In genomic region chr5:128470663-128471062, GRCh38 we compare ENCODE assay signal across 30 cellular contexts.
DNase-seq lines count a peak whose midpoint lies in the region; ATAC-seq and TF ChIP-seq lines count a peak whose summit lies in the region.
"Had no signal": no experiment of that assay in that cellular context is flagged by ENCODE, and none has a peak within 500 bp of the region (broad histone marks: within the 10 kb centered on the region; RNA-seq: fewer than 3 reads in every experiment).

No MANE protein-coding gene starts in this region.

- H3K27me3 Mint-ChIP-seq in neural progenitor cell (ENCODE audit: insufficient read depth, low read depth), result no peaks in the 10 kb centered on the region
- H3K27me3 Mint-ChIP-seq: activated CD4-positive, alpha-beta T cell treated with anti-CD3 and anti-CD28 coated beads, Interleukin-2, amount 10 ng/mL, durations not matched to agents 24 days and 14 days; B cell; stimulated activated naive CD8-positive, alpha-beta T cell treated with anti-CD3 and anti-CD28 coated beads, Interleukin-15, Interleukin-2, amounts not matched to agents 100 ng/mL and 50 ng/mL, for 24 hours had no signal

- TF ChIP-seq CTCF in epithelial cell of esophagus (IDR thresholded peaks at IDR 0.05; ENCODE audit: insufficient read depth, low read depth, low read length, missing control alignments), result no peak
- TF ChIP-seq CTCF in neural progenitor cell (IDR thresholded peaks at IDR 0.05), result no peak
- TF ChIP-seq CTCF in omental fat pad (IDR thresholded peaks at IDR 0.05), result no peak
- TF ChIP-seq CTCF in lower lobe of right lung (IDR thresholded peaks at IDR 0.05), result no peak

- no peaks in the 10 kb centered on the region for H3F3A ChIP-seq in neural progenitor cell (ENCODE audit: low read depth)

- H3K4me1 ChIP-seq in neural progenitor cell (peaks cover 11% of the 10 kb centered on the region), lower lobe of right lung (no peaks in the 10 kb centered on the region)
- H3K4me1 ChIP-seq: Peyer's patch, sigmoid colon, vagina had no signal

- no peaks in the 10 kb centered on the region for H4K20me1 ChIP-seq in neural progenitor cell (ENCODE audit: low read depth)

- H3K27ac Mint-ChIP-seq in neural progenitor cell, result no peak overlapping the region
- H3K27ac Mint-ChIP-seq: activated CD4-positive, alpha-beta T cell treated with anti-CD3 and anti-CD28 coated beads, Interleukin-2, amount 10 ng/mL, durations not matched to agents 24 days and 14 days; B cell; CD8-positive, alpha-beta T cell; stimulated activated naive CD8-positive, alpha-beta T cell treated with anti-CD3 and anti-CD28 coated beads, Interleukin-15, Interleukin-2, amounts not matched to agents 100 ng/mL and 50 ng/mL, for 24 hours had no signal

- H3K79me2 ChIP-seq in neural progenitor cell (ENCODE audit: low read depth), result no peaks in the 10 kb centered on the region

- peaks cover 22% of the 10 kb centered on the region for H3K36me3 Mint-ChIP-seq in neural progenitor cell
- H3K36me3 Mint-ChIP-seq: CD8-positive, alpha-beta T cell had no signal

- H3K4me2 ChIP-seq in neural progenitor cell, result peak overlapping the region; percentile 24
- H3K4me2 ChIP-seq: A549 had no signal

- H3K9me3 ChIP-seq in neural progenitor cell (ENCODE audit: low read depth), result no peaks in the 10 kb centered on the region
- H3K9me3 ChIP-seq in lower lobe of right lung, result no peaks in the 10 kb centered on the region
- H3K9me3 ChIP-seq: A549, esophagus muscularis mucosa, MG63, mucosa of descending colon, Peyer's patch, sigmoid colon, SJCRH30, thoracic aorta, vagina had no signal

- H3K9ac ChIP-seq in neural progenitor cell, result no peak overlapping the region

- H2AFZ ChIP-seq in neural progenitor cell (replicated peaks), result no peak overlapping the region

- H3K27me3 ChIP-seq in neural progenitor cell (no peaks in the 10 kb centered on the region), lower lobe of right lung (ENCODE audit: low read depth) (no peaks in the 10 kb centered on the region)
- H3K27me3 ChIP-seq: esophagus muscularis mucosa, MG63, Peyer's patch, sigmoid colon, SJCRH30, vagina had no signal

- DNase-seq in EL (peak; percentile 77), NCI-H226 (peak; percentile 47), epithelial cell of esophagus (ENCODE audit: low read depth) (peak; percentile 53), neural progenitor cell (ENCODE audit: low spot score) (no peak), omental fat pad (ENCODE audit: low spot score) (no peak), lower lobe of right lung (no peak), mucosa of gallbladder (ENCODE audit: low spot score) (no peak), ureter (ENCODE audit: low spot score) (no peak)
- DNase-seq: activated CD4-positive, alpha-beta T cell treated with anti-CD3 and anti-CD28 coated beads, Interleukin-2, amount 10 ng/mL, durations not matched to agents 24 days and 14 days; activated T-cell treated with anti-CD3 and anti-CD28 coated beads, Interleukin-2, amount 50 U/mL, for 4 hours; CD8-positive, alpha-beta T cell; cortex of kidney; H7; KBM-7; MG63; mucosa of descending colon; NCI-H1105 treated with DMSO at 0.1 percent for 48 hours; NCI-H2029; nephron progenitor cell; Peyer's patch; posterior cingulate gyrus; sigmoid colon; SJCRH30; T1000 had no signal

- ATAC-seq in omental fat pad (ENCODE audit: low FRiP score), result no peak
- no peak for ATAC-seq in lower lobe of right lung
- ATAC-seq: A549; activated T-cell treated with anti-CD3 and anti-CD28 coated beads, Interleukin-2, amount 50 U/mL, for 4 hours; CD8-positive, alpha-beta T cell; mucosa of descending colon had no signal

- no peaks in the 10 kb centered on the region for H3K36me3 ChIP-seq in neural progenitor cell
- H3K36me3 ChIP-seq in lower lobe of right lung, result no peaks in the 10 kb centered on the region
- H3K36me3 ChIP-seq: esophagus muscularis mucosa, MG63, Peyer's patch, sigmoid colon, SJCRH30, thoracic aorta, vagina had no signal

- H3K4me1 Mint-ChIP-seq in neural progenitor cell, result peaks cover 11% of the 10 kb centered on the region
- H3K4me1 Mint-ChIP-seq: activated CD4-positive, alpha-beta T cell treated with anti-CD3 and anti-CD28 coated beads, Interleukin-2, amount 10 ng/mL, durations not matched to agents 24 days and 14 days; B cell had no signal

- intact Hi-C loops in lower lobe of right lung (cut with DNase I), result no loop called here

- peaks cover 3% of the 10 kb centered on the region for H3K9me3 Mint-ChIP-seq in neural progenitor cell
- H3K9me3 Mint-ChIP-seq: activated CD4-positive, alpha-beta T cell treated with anti-CD3 and anti-CD28 coated beads, Interleukin-2, amount 10 ng/mL, durations not matched to agents 24 days and 14 days; CD8-positive, alpha-beta T cell had no signal

- H3K27ac ChIP-seq in neural progenitor cell (peak overlapping the region; percentile 46), lower lobe of right lung (no peak overlapping the region)
- H3K27ac ChIP-seq: A549, esophagus muscularis mucosa, Peyer's patch, sigmoid colon, SJCRH30, thoracic aorta, vagina had no signal

- H3K4me3 ChIP-seq in epithelial cell of esophagus (ENCODE audit: low read length) (no peak overlapping the region), neural progenitor cell (no peak overlapping the region), lower lobe of right lung (no peak overlapping the region)
- H3K4me3 ChIP-seq: A549, esophagus muscularis mucosa, MG63, mucosa of descending colon, Peyer's patch, sigmoid colon, SJCRH30, thoracic aorta, vagina had no signal

- H3K4me3 Mint-ChIP-seq in neural progenitor cell, result no peak overlapping the region
- H3K4me3 Mint-ChIP-seq: activated CD4-positive, alpha-beta T cell treated with anti-CD3 and anti-CD28 coated beads, Interleukin-2, amount 10 ng/mL, durations not matched to agents 24 days and 14 days; activated T-cell treated with anti-CD3 and anti-CD28 coated beads, Interleukin-2, amount 50 U/mL, for 4 hours; B cell; CD8-positive, alpha-beta T cell; nephron progenitor cell; stimulated activated naive CD8-positive, alpha-beta T cell treated with anti-CD3 and anti-CD28 coated beads, Interleukin-15, Interleukin-2, amounts not matched to agents 100 ng/mL and 50 ng/mL, for 24 hours had no signal

Comparison
In these comparisons a context has a peak if more than half of its experiments do, and no peak if none do; other contexts are left out.
1. DNase-seq: peak in EL (single experiment), NCI-H226 (single experiment) and epithelial cell of esophagus (single experiment); none in neural progenitor cell (single experiment), omental fat pad (single experiment), lower lobe of right lung (single experiment), mucosa of gallbladder (single experiment) and ureter (single experiment).